ENCODE assay signal across 24 cellular contexts in the genomic region with DNA sequence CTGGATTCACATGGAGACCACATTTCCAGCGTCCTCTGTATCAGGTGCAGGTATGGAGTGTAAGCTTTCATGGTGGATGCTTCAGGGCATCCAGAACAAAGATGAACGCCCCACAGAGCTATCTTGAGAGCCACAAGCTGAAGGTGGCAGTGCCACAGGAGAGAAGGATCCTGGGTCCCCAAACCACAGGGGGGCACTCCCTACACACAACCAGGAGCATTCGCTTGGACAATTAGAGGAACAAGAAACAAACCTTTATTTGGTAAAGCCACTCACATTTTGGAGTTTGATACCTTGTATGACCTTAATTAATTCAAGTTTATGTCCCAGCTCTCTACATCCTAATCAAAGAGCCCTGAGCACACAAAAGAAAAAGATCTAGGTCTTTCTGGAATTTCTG.
DNase-seq lines count a peak whose midpoint lies in the region; ATAC-seq and TF ChIP-seq lines count a peak whose summit lies in the region.
"Had no signal": no experiment of that assay in that cellular context is flagged by ENCODE, and none has a peak within 500 bp of the region (broad histone marks: within the 10 kb centered on the region; RNA-seq: fewer than 3 reads in every experiment).

No MANE protein-coding gene starts in this region.

- TF ChIP-seq CTCF in BE2C (IDR thresholded peaks at IDR 0.05; ENCODE audit: low read depth, low read length), result peak; percentile 53
- peak; percentile 26 for TF ChIP-seq CTCF in DND-41 (IDR thresholded peaks at IDR 0.05; ENCODE audit: borderline replicate concordance, extremely low read depth, low read length, poor library complexity, severe bottlenecking)
- TF ChIP-seq CTCF in coronary artery (IDR thresholded peaks at IDR 0.05), result no peak
- no peak for TF ChIP-seq CTCF in dorsolateral prefrontal cortex (IDR thresholded peaks at IDR 0.05 in 54 of 56, conservative IDR thresholded peaks at IDR 0.05 in 2 of 56; ENCODE audit: low read depth in 1 of 56, partially characterized antibody in 56 of 56)

- no peaks in the 10 kb centered on the region for H4K20me1 ChIP-seq in DND-41 (ENCODE audit: insufficient read depth, low read length)

- DNase-seq in BE2C, result no peak
- DNase-seq in DND-41, result no peak
- DNase-seq in NCI-H1694 (lab: John Stamatoyannopoulos, UW), result peak; percentile 29
- DNase-seq in SW480 (ENCODE audit: low spot score), result peak; percentile 28
- DNase-seq in coronary artery (ENCODE audit: low spot score), result no peak
- DNase-seq in NCI-H2029 treated with DMSO at 0.1 percent for 48 hours (lab: John Stamatoyannopoulos, UW), result no peak
- DNase-seq in dorsolateral prefrontal cortex, result no peak
- DNase-seq: activated B cell treated with CpG ODN at 0.5 μM for 24 hours; activated CD4-positive, alpha-beta T cell treated with anti-CD3 and anti-CD28 coated beads, Interleukin-2, amount 50 U/mL, for 4 hours; activated naive CD4-positive, alpha-beta T cell treated with anti-CD3 and anti-CD28 coated beads for 36 hours; activated T-cell treated with anti-CD3 and anti-CD28 coated beads, Interleukin-2, amount 50 U/mL, for 72 hours; adrenal gland; body of pancreas; hypothalamus; left lung; NCI-H226; NCI-H774; Right ventricle myocardium superior; stimulated activated naive CD8-positive, alpha-beta T cell treated with anti-CD3 and anti-CD28 coated beads, Interleukin-15, Interleukin-2, amounts not matched to agents 100 U/mL and 50 U/mL, for 24 hours; SW 1271; uterus had no signal

- ATAC-seq in DND-41 (ENCODE audit: insufficient read depth, low read depth), result no peak
- ATAC-seq in GM18519 (IDR thresholded peaks at IDR 0.05; ENCODE audit: low FRiP score, unreplicated experiment), result no peak
- ATAC-seq: activated T-cell treated with anti-CD3 and anti-CD28 coated beads, Interleukin-2, amount 50 U/mL, for 72 hours; body of pancreas; K562; left lung; stimulated activated naive CD8-positive, alpha-beta T cell treated with anti-CD3 and anti-CD28 coated beads, Interleukin-15, Interleukin-2, amounts not matched to agents 100 U/mL and 50 U/mL, for 24 hours had no signal

- H3K4me1 ChIP-seq in BE2C (no peaks in the 10 kb centered on the region), DND-41 (ENCODE audit: insufficient read depth, low read length) (no peaks in the 10 kb centered on the region)
- H3K4me1 ChIP-seq: adrenal gland, body of pancreas, left lung, uterus had no signal

- no peaks in the 10 kb centered on the region for H3K79me2 ChIP-seq in DND-41 (ENCODE audit: insufficient read depth, low read length)

- H2AFZ ChIP-seq in DND-41 (ENCODE audit: low read depth, low read length), result no peak overlapping the region

- H3K4me2 ChIP-seq in DND-41 (ENCODE audit: insufficient read depth, low read length), result no peak overlapping the region

- H3K9me3 ChIP-seq in BE2C (no peaks in the 10 kb centered on the region), DND-41 (ENCODE audit: insufficient read depth, low read length, severe bottlenecking) (no peaks in the 10 kb centered on the region)
- H3K9me3 ChIP-seq: adrenal gland, body of pancreas, left lung, thoracic aorta, uterus had no signal

- H3K36me3 ChIP-seq in BE2C (no peaks in the 10 kb centered on the region), DND-41 (ENCODE audit: insufficient read depth, low read length) (no peaks in the 10 kb centered on the region)
- H3K36me3 ChIP-seq: adrenal gland, left lung, thoracic aorta, uterus had no signal

- H3K27me3 ChIP-seq in BE2C, result no peaks in the 10 kb centered on the region
- H3K27me3 ChIP-seq in DND-41 (ENCODE audit: insufficient read depth, low read length, poor library complexity), result no peaks in the 10 kb centered on the region
- peaks cover 0 to 41% (median 6%) of the 10 kb centered on the region in 45 donors for H3K27me3 ChIP-seq in dorsolateral prefrontal cortex
- H3K27me3 ChIP-seq: body of pancreas, uterus had no signal

- intact Hi-C loops in dorsolateral prefrontal cortex (cut with DNase I), result no loop called here

- H3K4me3 ChIP-seq in BE2C (ENCODE audit: low read depth, low read length), result no peak overlapping the region
- no peak overlapping the region for H3K4me3 ChIP-seq in DND-41 (ENCODE audit: low read depth in 1 of 2, low read length in 2 of 2)
- H3K4me3 ChIP-seq in coronary artery, result no peak overlapping the region
- H3K4me3 ChIP-seq in dorsolateral prefrontal cortex, result no peak overlapping the region
- H3K4me3 ChIP-seq: adrenal gland, body of pancreas, K562, left lung, thoracic aorta, uterus had no signal

- H3K27ac ChIP-seq in DND-41 (ENCODE audit: low read length) (no peak overlapping the region), coronary artery (no peak overlapping the region), dorsolateral prefrontal cortex (no peak overlapping the region)
- H3K27ac ChIP-seq: adrenal gland, body of pancreas, left lung, thoracic aorta, uterus had no signal

- no peak overlapping the region for H3K9ac ChIP-seq in DND-41 (ENCODE audit: low read depth, low read length)

Comparison
In these comparisons a context has a peak if more than half of its experiments do, and no peak if none do; other contexts are left out.
1. DNase-seq: peak in NCI-H1694 (single experiment) and SW480 (single experiment); none in BE2C (single experiment), DND-41 (single experiment), coronary artery (single experiment), NCI-H2029 treated with DMSO at 0.1 percent for 48 hours (single experiment) and dorsolateral prefrontal cortex (0 of 10).
2. CTCF ChIP-seq: peak in BE2C (single experiment) and DND-41 (single experiment); none in coronary artery (single experiment) and dorsolateral prefrontal cortex (0 of 56).